Comparison of ENCODE assay signal across 18 cellular contexts in genomic region chr5:131617140-131617822, GRCh38. TPM values are rescaled to one million over a fixed set of nuclear protein-coding genes. Genes with fewer than 3 reads are reported as not detected.
DNase-seq lines count a peak whose midpoint lies in the region; ATAC-seq and TF ChIP-seq lines count a peak whose summit lies in the region.
"Had no signal": no experiment of that assay in that cellular context is flagged by ENCODE, and none has a peak within 500 bp of the region (broad histone marks: within the 10 kb centered on the region; RNA-seq: fewer than 3 reads in every experiment).

No MANE protein-coding gene starts in this region.

- H2AFZ ChIP-seq in PC-3 (ENCODE audit: low read length) = no peak overlapping the region
- H2AFZ ChIP-seq: GM23248 had no signal

- H3K79me2 ChIP-seq in PC-3 (ENCODE audit: low read length) = peaks cover 100% of the 10 kb centered on the region

- peaks cover 17% of the 10 kb centered on the region for H3K36me3 Mint-ChIP-seq in activated naive CD4-positive, alpha-beta T cell treated with anti-CD3 and anti-CD28 coated beads, Interleukin-2, amount 50 U/mL, for 24 hours
- peaks cover 12% of the 10 kb centered on the region for H3K36me3 Mint-ChIP-seq in dendritic cell treated with granulocyte-macrophage colony-stimulating factor and Interleukin-4, amounts not matched to agents 40 ng/mL and 50 ng/mL, for 4 days (ENCODE audit: low read depth)

- no peak overlapping the region for H3K9ac ChIP-seq in PC-3 (ENCODE audit: low read length)
- H3K9ac ChIP-seq: GM23248 had no signal

- peak overlapping the region; percentile 19 for H3K4me3 Mint-ChIP-seq in activated naive CD4-positive, alpha-beta T cell treated with anti-CD3 and anti-CD28 coated beads, Interleukin-2, amount 50 U/mL, for 24 hours
- no peak overlapping the region for H3K4me3 Mint-ChIP-seq in dendritic cell treated with granulocyte-macrophage colony-stimulating factor and Interleukin-4, amounts not matched to agents 40 ng/mL and 50 ng/mL, for 4 days
- H3K4me3 Mint-ChIP-seq: B cell had no signal

- H3K4me1 Mint-ChIP-seq in activated naive CD4-positive, alpha-beta T cell treated with anti-CD3 and anti-CD28 coated beads, Interleukin-2, amount 50 U/mL, for 24 hours = peaks cover 79% of the 10 kb centered on the region
- H3K4me1 Mint-ChIP-seq in dendritic cell treated with granulocyte-macrophage colony-stimulating factor and Interleukin-4, amounts not matched to agents 40 ng/mL and 50 ng/mL, for 4 days (ENCODE audit: low read depth) = peaks cover 53% of the 10 kb centered on the region

- BruUV-seq in PC-3 (replicated peaks; lab: Mats Ljungman, UMichigan) = no TSS peak

- no peak for DNase-seq in activated naive CD4-positive, alpha-beta T cell (lab: John Stamatoyannopoulos, UW)
- DNase-seq in PC-3 (no peak), NCI-H774 (lab: John Stamatoyannopoulos, UW) (no peak), NCI-H2081 treated with DMSO at 0.1 percent for 48 hours (lab: John Stamatoyannopoulos, UW) (no peak), GM03348 (ENCODE audit: low spot score) (no peak)
- DNase-seq: DMS153, GDM1, GM23248, HCEC 1CT, NCI-H1417, NCI-H187, NCI-H446, NCI-H69, Right ventricle myocardium superior had no signal

- H3F3A ChIP-seq in PC-3 (ENCODE audit: low read length, unreplicated experiment) = no peaks in the 10 kb centered on the region

- peak; percentile 44 for ATAC-seq in PC-3

- H3K4me3 ChIP-seq in PC-3 (ENCODE audit: low read length) (no peak overlapping the region), neutrophil (ENCODE audit: low read depth in 1 of 2, low read length in 1 of 2) (no peak overlapping the region)
- H3K4me3 ChIP-seq: GM23248 had no signal

- H3K27ac Mint-ChIP-seq in activated naive CD4-positive, alpha-beta T cell treated with anti-CD3 and anti-CD28 coated beads, Interleukin-2, amount 50 U/mL, for 24 hours = no peak overlapping the region
- H3K27ac Mint-ChIP-seq in dendritic cell treated with granulocyte-macrophage colony-stimulating factor and Interleukin-4, amounts not matched to agents 40 ng/mL and 50 ng/mL, for 4 days = peak overlapping the region; percentile 53
- H3K27ac Mint-ChIP-seq: B cell had no signal

- peaks cover 10% of the 10 kb centered on the region; the same call in 1 of the 2 replicates for H4K20me1 ChIP-seq in PC-3 (ENCODE audit: low read length)

- H3K4me2 ChIP-seq in PC-3 (ENCODE audit: low read length) = no peak overlapping the region

- no peaks in the 10 kb centered on the region for H3K9me2 ChIP-seq in PC-3 (replicated peaks; ENCODE audit: low read length)

- H3K4me1 ChIP-seq in PC-3 (ENCODE audit: insufficient read depth, low read length) = peaks cover 21% of the 10 kb centered on the region
- peaks cover 38 to 55% of the 10 kb centered on the region in 2 experiments for H3K4me1 ChIP-seq in neutrophil (ENCODE audit: control insufficient read depth in 1 of 2, insufficient read depth in 1 of 2, low read depth in 1 of 2, low read length in 1 of 2)

- CTCF ChIA-PET in PC-3 (lab: Charles Lee) = no interaction called here

- H3K36me3 ChIP-seq in PC-3 (ENCODE audit: low read depth, low read length) = no peaks in the 10 kb centered on the region
- H3K36me3 ChIP-seq in neutrophil = peaks cover under 1% of the 10 kb centered on the region

- H3K27me3 ChIP-seq in PC-3 (ENCODE audit: low read length) (no peaks in the 10 kb centered on the region), neutrophil (no peaks in the 10 kb centered on the region)

- POLR2A ChIA-PET in PC-3 (lab: Charles Lee; ENCODE audit: unreplicated experiment) = no interaction called here

- no peaks in the 10 kb centered on the region for H3K9me3 ChIP-seq in PC-3 (ENCODE audit: low read length)
- no peaks in the 10 kb centered on the region for H3K9me3 ChIP-seq in neutrophil

- H3K27ac ChIP-seq in PC-3 (ENCODE audit: low read length) = no peak overlapping the region
- peak overlapping the region; percentile 78 for H3K27ac ChIP-seq in neutrophil
- H3K27ac ChIP-seq: GM23248 had no signal

- TF ChIP-seq CTCF in PC-3 (conservative IDR thresholded peaks at IDR 0.05; ENCODE audit: low read depth, low read length) = no peak
- no peak for TF ChIP-seq CTCF in neutrophil (IDR thresholded peaks at IDR 0.05)

- H3K9me3 Mint-ChIP-seq in activated naive CD4-positive, alpha-beta T cell treated with anti-CD3 and anti-CD28 coated beads, Interleukin-2, amount 50 U/mL, for 24 hours = no peaks in the 10 kb centered on the region
- H3K9me3 Mint-ChIP-seq in dendritic cell treated with granulocyte-macrophage colony-stimulating factor and Interleukin-4, amounts not matched to agents 40 ng/mL and 50 ng/mL, for 4 days = peaks cover 10% of the 10 kb centered on the region

- intact Hi-C loops in PC-3 (cut with micrococcal nuclease) = no loop called here
- intact Hi-C loops in dendritic cell treated with granulocyte-macrophage colony-stimulating factor and Interleukin-4, amounts not matched to agents 40 ng/mL and 50 ng/mL, for 4 days (cut with micrococcal nuclease) = no loop called here

- no peaks in the 10 kb centered on the region for H3K27me3 Mint-ChIP-seq in activated naive CD4-positive, alpha-beta T cell treated with anti-CD3 and anti-CD28 coated beads, Interleukin-2, amount 50 U/mL, for 24 hours
- no peaks in the 10 kb centered on the region for H3K27me3 Mint-ChIP-seq in dendritic cell treated with granulocyte-macrophage colony-stimulating factor and Interleukin-4, amounts not matched to agents 40 ng/mL and 50 ng/mL, for 4 days
- H3K27me3 Mint-ChIP-seq: B cell had no signal

RNA-seq across cellular contexts. Expression of gene RAPGEF6, which starts 17.7 kb away (rescaled TPM):
- 9.7 and 9.8 TPM in 2 replicates for total RNA-seq in PC-3 (2014; rRNA removed)
